Comparison of ENCODE assay signal across 1 cellular context in the genomic region with DNA sequence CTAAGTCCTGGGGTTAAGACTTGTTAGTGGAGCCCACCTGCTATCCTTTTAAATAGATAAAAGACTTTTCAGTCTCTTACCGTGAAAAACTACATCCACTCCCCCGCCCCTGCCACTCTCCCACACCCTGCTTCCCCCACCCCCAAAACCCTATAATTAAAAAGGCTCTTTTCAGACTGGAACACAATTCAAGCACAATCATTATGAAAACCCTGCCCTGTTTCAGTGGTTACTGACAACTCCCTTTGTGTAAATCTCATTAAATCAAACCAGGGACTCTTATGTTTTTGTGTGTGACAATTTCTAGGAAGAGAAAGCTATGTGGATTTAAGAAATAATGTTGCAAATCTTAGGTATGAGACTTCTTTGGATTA.
TF ChIP-seq lines count a peak whose summit lies in the region.

No MANE protein-coding gene starts in this region.

TF ChIP-seq in GM12878, 131 proteins besides CTCF, POLR2A, EP300 and RAD21 (continued from another document):
- TF ChIP-seq, protein P1, sequence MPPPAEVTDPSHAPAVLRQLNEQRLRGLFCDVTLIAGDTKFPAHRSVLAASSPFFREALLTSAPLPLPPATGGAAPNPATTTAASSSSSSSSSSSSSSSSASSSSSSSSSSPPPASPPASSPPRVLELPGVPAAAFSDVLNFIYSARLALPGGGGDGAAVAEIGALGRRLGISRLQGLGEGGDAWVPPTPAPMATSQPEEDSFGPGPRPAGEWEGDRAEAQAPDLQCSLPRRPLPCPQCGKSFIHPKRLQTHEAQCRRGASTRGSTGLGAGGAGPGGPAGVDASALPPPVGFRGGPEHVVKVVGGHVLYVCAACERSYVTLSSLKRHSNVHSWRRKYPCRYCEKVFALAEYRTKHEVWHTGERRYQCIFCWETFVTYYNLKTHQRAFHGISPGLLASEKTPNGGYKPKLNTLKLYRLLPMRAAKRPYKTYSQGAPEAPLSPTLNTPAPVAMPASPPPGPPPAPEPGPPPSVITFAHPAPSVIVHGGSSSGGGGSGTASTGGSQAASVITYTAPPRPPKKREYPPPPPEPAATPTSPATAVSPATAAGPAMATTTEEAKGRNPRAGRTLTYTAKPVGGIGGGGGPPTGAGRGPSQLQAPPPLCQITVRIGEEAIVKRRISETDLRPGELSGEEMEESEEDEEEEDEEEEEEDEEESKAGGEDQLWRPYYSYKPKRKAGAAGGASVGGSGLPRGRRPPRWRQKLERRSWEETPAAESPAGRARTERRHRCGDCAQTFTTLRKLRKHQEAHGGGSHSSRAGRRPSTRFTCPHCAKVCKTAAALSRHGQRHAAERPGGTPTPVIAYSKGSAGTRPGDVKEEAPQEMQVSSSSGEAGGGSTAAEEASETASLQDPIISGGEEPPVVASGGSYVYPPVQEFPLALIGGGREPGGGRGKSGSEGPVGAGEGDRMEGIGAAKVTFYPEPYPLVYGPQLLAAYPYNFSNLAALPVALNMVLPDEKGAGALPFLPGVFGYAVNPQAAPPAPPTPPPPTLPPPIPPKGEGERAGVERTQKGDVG (CRISPR knock-in tag; IDR thresholded peaks at IDR 0.05) = no peak
- no peak for TF ChIP-seq CREM (IDR thresholded peaks at IDR 0.05; ENCODE audit: low read depth)
- TF ChIP-seq CHD2 (IDR thresholded peaks at IDR 0.05; ENCODE audit: borderline replicate concordance, low read depth, low read length) = no peak
- TF ChIP-seq BRCA1 (IDR thresholded peaks at IDR 0.05; ENCODE audit: low read depth, low read length) = no peak
- TF ChIP-seq, protein P2, sequence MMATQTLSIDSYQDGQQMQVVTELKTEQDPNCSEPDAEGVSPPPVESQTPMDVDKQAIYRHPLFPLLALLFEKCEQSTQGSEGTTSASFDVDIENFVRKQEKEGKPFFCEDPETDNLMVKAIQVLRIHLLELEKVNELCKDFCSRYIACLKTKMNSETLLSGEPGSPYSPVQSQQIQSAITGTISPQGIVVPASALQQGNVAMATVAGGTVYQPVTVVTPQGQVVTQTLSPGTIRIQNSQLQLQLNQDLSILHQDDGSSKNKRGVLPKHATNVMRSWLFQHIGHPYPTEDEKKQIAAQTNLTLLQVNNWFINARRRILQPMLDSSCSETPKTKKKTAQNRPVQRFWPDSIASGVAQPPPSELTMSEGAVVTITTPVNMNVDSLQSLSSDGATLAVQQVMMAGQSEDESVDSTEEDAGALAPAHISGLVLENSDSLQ (IDR thresholded peaks at IDR 0.05) = 0 out of 2 replicates have a peak, but pooled peaks have one; percentile 7
- no peak for TF ChIP-seq YBX1 (IDR thresholded peaks at IDR 0.05)
- TF ChIP-seq BCL11A (IDR thresholded peaks at IDR 0.05; ENCODE audit: low read depth, low read length) = peak; percentile 39; the same call in 1 of the 2 replicates
